17 cellular contexts compared by ENCODE assay signal in genomic region chr4:24497221-24497620, GRCh38.
DNase-seq lines count a peak whose midpoint lies in the region; ATAC-seq and TF ChIP-seq lines count a peak whose summit lies in the region.
"Had no signal": no experiment of that assay in that cellular context is flagged by ENCODE, and none has a peak within 500 bp of the region (broad histone marks: within the 10 kb centered on the region; RNA-seq: fewer than 3 reads in every experiment).

No MANE protein-coding gene starts in this region.

- H3K27ac ChIP-seq in C4-2B, result peak overlapping the region; percentile 47; the same call in 1 of the 2 replicates
- H3K27ac ChIP-seq: 22Rv1, BLaER1 had no signal

- DNase-seq in LHCN-M2 (ENCODE audit: low read depth) (peak; percentile 50), astrocyte of the hippocampus (ENCODE audit: low read depth, low spot score) (peak; percentile 24), fibroblast of peridontal ligament (ENCODE audit: extremely low read depth) (peak; percentile 29), NAMALWA (ENCODE audit: low spot score) (no peak), DMS79 treated with DMSO at 0.1 percent for 48 hours (lab: John Stamatoyannopoulos, UW) (no peak)
- no peak for DNase-seq in activated CD4-positive, alpha-beta T cell treated with anti-CD3 and anti-CD28 coated beads for 4 hours
- DNase-seq: CD4-positive, alpha-beta T cell; CD8-positive, alpha-beta memory T cell; DMS 273 treated with DMSO at 0.1 percent for 48 hours; DMS79; GF-D8; H7; HCEC 1CT had no signal

- no peak for TF ChIP-seq CTCF in C4-2B (conservative IDR thresholded peaks at IDR 0.05)

- ATAC-seq in GM19467 (IDR thresholded peaks at IDR 0.05; ENCODE audit: unreplicated experiment), result no peak

Comparison
In these comparisons a context has a peak if more than half of its experiments do, and no peak if none do; other contexts are left out.
1. DNase-seq: peak in LHCN-M2 (single experiment), astrocyte of the hippocampus (single experiment) and fibroblast of peridontal ligament (single experiment); none in NAMALWA (single experiment), activated CD4-positive, alpha-beta T cell treated with anti-CD3 and anti-CD28 coated beads for 4 hours (0 of 2) and DMS79 treated with DMSO at 0.1 percent for 48 hours (single experiment).